ENCODE assay signal across 31 cellular contexts in genomic region chr3:13376091-13376490, GRCh38.
"Had no signal": no experiment of that assay in that cellular context is flagged by ENCODE, and none has a peak within 500 bp of the region (broad histone marks: within the 10 kb centered on the region; RNA-seq: fewer than 3 reads in every experiment).

No MANE protein-coding gene starts in this region.

- H3K4me1 ChIP-seq: body of pancreas, breast epithelium had no signal

- H3K9me3 ChIP-seq: adrenal gland, body of pancreas, breast epithelium had no signal

- H3K36me3 ChIP-seq: brain microvascular endothelial cell, breast epithelium had no signal

- H3K27ac ChIP-seq: adrenal gland, body of pancreas, brain microvascular endothelial cell, breast epithelium, VCaP had no signal

- ATAC-seq: activated CD8-positive, alpha-beta T cell treated with anti-CD3 and anti-CD28 coated beads for 36 hours; activated naive CD4-positive, alpha-beta T cell treated with anti-CD3 and anti-CD28 coated beads, Interleukin-2, amount 50 U/mL, for 72 hours; activated T-cell treated with anti-CD3 and anti-CD28 coated beads, Interleukin-2, amount 50 U/mL, for 4 hours; activated T-cell treated with anti-CD3 and anti-CD28 coated beads, Interleukin-2, amount 50 U/mL, for 72 hours; activated T-helper 17 cell treated with anti-CD3 and anti-CD28 coated beads, Interleukin-2, amount 50 U/mL, for 72 hours; body of pancreas had no signal

- DNase-seq: activated B cell treated with CpG ODN at 0.5 μM for 24 hours; activated CD4-positive, alpha-beta memory T cell treated with anti-CD3 and anti-CD28 coated beads for 36 hours; activated CD4-positive, alpha-beta T cell treated with anti-CD3 and anti-CD28 coated beads for 4 hours; activated CD4-positive, alpha-beta T cell treated with anti-CD3 and anti-CD28 coated beads, Interleukin-2, amount 10 ng/mL, durations not matched to agents 24 days and 14 days; activated CD4-positive, alpha-beta T cell treated with anti-CD3 and anti-CD28 coated beads, Interleukin-2, amount 50 U/mL, for 1 hour; activated CD4-positive, alpha-beta T cell treated with anti-CD3 and anti-CD28 coated beads, Interleukin-2, amount 50 U/mL, for 4 hours; activated CD4-positive, CD25-positive, alpha-beta regulatory T cell treated with anti-CD3 and anti-CD28 coated beads, Interleukin-2, amount 50 U/mL, for 72 hours; activated CD8-positive, alpha-beta memory T cell treated with anti-CD3 and anti-CD28 coated beads, Interleukin-2, amount 50 U/mL, for 4 hours; activated CD8-positive, alpha-beta T cell treated with anti-CD3 and anti-CD28 coated beads for 36 hours; activated effector memory CD4-positive, alpha-beta T cell treated with anti-CD3 and anti-CD28 coated beads, Interleukin-2, amount 50 U/mL, for 16 hours; activated gamma-delta T cell treated with Interleukin-2 at 50 U/mL for 16 hours; activated naive CD4-positive, alpha-beta T cell; activated naive CD4-positive, alpha-beta T cell treated with anti-CD3 and anti-CD28 coated beads, Interleukin-2, amount 10 ng/mL, durations not matched to agents 7 days and 5 days; activated naive CD8-positive, alpha-beta T cell treated with anti-CD3 and anti-CD28 coated beads for 36 hours; activated T-cell treated with anti-CD3 and anti-CD28 coated beads for 4 hours; activated T-cell treated with anti-CD3 and anti-CD28 coated beads, Interleukin-2, amount 50 U/mL, for 1 hour; activated T-cell treated with anti-CD3 and anti-CD28 coated beads, Interleukin-2, amount 50 U/mL, for 4 hours; activated T-cell treated with anti-CD3 and anti-CD28 coated beads, Interleukin-2, amount 50 U/mL, for 72 hours; adrenal gland; amniotic stem cell; aorta; body of pancreas; brain microvascular endothelial cell; central memory CD4-positive, alpha-beta T cell; T-helper 1 cell; T-helper 2 cell; T-helper 9 cell had no signal

- H3K27me3 ChIP-seq: adrenal gland, body of pancreas, brain microvascular endothelial cell, breast epithelium had no signal

- H3K4me3 ChIP-seq: adrenal gland, body of pancreas, breast epithelium had no signal
